ENCODE assay signal across 8 cellular contexts in genomic region chr1:226653311-226653921, GRCh38.
A peak's percentile ranks its signal among the peaks of the same experiment; 100 is the strongest.
DNase-seq lines count a peak whose midpoint lies in the region; ATAC-seq and TF ChIP-seq lines count a peak whose summit lies in the region.

No MANE protein-coding gene starts in this region.

- POLR2A ChIA-PET in MCF 10A (lab: Yijun Ruan, JAX) = interaction anchor here (0.6 to 2.3 kb wide), 3 partner anchors 10 to 170 kb away, joined by 3 to 8 read pairs (median 3); no protein-coding TSS in a partner anchor

- no peak overlapping the region for H3K4me3 ChIP-seq in mammary epithelial cell (replicated peaks in 1 of 3; ENCODE audit: insufficient read depth in 1 of 3, low read depth in 2 of 3, low read length in 3 of 3)
- H3K4me3 ChIP-seq in gastroesophageal sphincter = no peak overlapping the region

- no peaks in the 10 kb centered on the region for H3K79me2 ChIP-seq in mammary epithelial cell (ENCODE audit: insufficient read depth, low read length)

- dilution Hi-C loops in mammary epithelial cell (cut with HindIII; ENCODE audit: low sequenced_read_pairs) = no loop called here

- no peaks in the 10 kb centered on the region for H3K9me3 Mint-ChIP-seq in MCF 10A (ENCODE audit: unreplicated experiment)
- no peaks in the 10 kb centered on the region for H3K9me3 Mint-ChIP-seq in activated T-helper 1 cell treated with anti-CD3 and anti-CD28 coated beads, Interleukin-12 subunit alpha, Interleukin-12 subunit beta, Interleukin-2, Interleukin-4 antibody, amounts not matched to agents 30 ng/mL and 10 ng/mL and 1 ng/mL, durations not matched to agents 14 hours and 24 hours and 36 hours
- no peaks in the 10 kb centered on the region for H3K9me3 Mint-ChIP-seq in osteocyte (ENCODE audit: unreplicated experiment)

- no peak overlapping the region for H3K4me3 Mint-ChIP-seq in MCF 10A (ENCODE audit: unreplicated experiment)
- H3K4me3 Mint-ChIP-seq in activated T-helper 1 cell treated with anti-CD3 and anti-CD28 coated beads, Interleukin-12 subunit alpha, Interleukin-12 subunit beta, Interleukin-2, Interleukin-4 antibody, amounts not matched to agents 30 ng/mL and 10 ng/mL and 1 ng/mL, durations not matched to agents 14 hours and 24 hours and 36 hours = peak overlapping the region; percentile 81
- peak overlapping the region; percentile 48 for H3K4me3 Mint-ChIP-seq in osteocyte (ENCODE audit: unreplicated experiment)

- TF ChIP-seq POLR2A in gastroesophageal sphincter (IDR thresholded peaks at IDR 0.05) = no peak

- peaks cover 5% of the 10 kb centered on the region for H3K36me3 Mint-ChIP-seq in MCF 10A (ENCODE audit: insufficient read depth, unreplicated experiment)
- H3K36me3 Mint-ChIP-seq in activated T-helper 1 cell treated with anti-CD3 and anti-CD28 coated beads, Interleukin-12 subunit alpha, Interleukin-12 subunit beta, Interleukin-2, Interleukin-4 antibody, amounts not matched to agents 30 ng/mL and 10 ng/mL and 1 ng/mL, durations not matched to agents 14 hours and 24 hours and 36 hours (ENCODE audit: low read depth) = peaks cover 11% of the 10 kb centered on the region
- peaks cover 3% of the 10 kb centered on the region for H3K36me3 Mint-ChIP-seq in osteocyte (ENCODE audit: unreplicated experiment)

- peaks cover 26% of the 10 kb centered on the region for H3K4me1 Mint-ChIP-seq in MCF 10A (ENCODE audit: insufficient read depth, unreplicated experiment)
- H3K4me1 Mint-ChIP-seq in activated T-helper 1 cell treated with anti-CD3 and anti-CD28 coated beads, Interleukin-12 subunit alpha, Interleukin-12 subunit beta, Interleukin-2, Interleukin-4 antibody, amounts not matched to agents 30 ng/mL and 10 ng/mL and 1 ng/mL, durations not matched to agents 14 hours and 24 hours and 36 hours (ENCODE audit: low read depth) = peaks cover 25% of the 10 kb centered on the region
- H3K4me1 Mint-ChIP-seq in osteocyte (ENCODE audit: unreplicated experiment) = peaks cover 59% of the 10 kb centered on the region

- H2AFZ ChIP-seq in mammary epithelial cell (ENCODE audit: low read depth, low read length) = no peak overlapping the region

- WGBS in mammary epithelial cell (ENCODE audit: low coverage, missing lambda C conversion rate) = 87% methylated on average over 11 of the region's 11 CpGs
- 87% methylated on average over 5 of the region's 11 CpGs; no CpG with 5 or more reads in 1 of the 2 donors for WGBS in gastroesophageal sphincter (ENCODE audit: low coverage in 1 of 2), 2 donors

- CTCF ChIA-PET in MCF 10A (lab: Yijun Ruan, JAX) (interaction anchor here (0.6 to 6.2 kb wide), 7 partner anchors 10 to 94 kb away, joined by 3 to 54 read pairs (median 4); no protein-coding TSS in a partner anchor), mammary epithelial cell (lab: Charles Lee; ENCODE audit: low non-redundant PET) (no interaction called here)

- in situ Hi-C loops in mammary epithelial cell (cut with MboI; ENCODE audit: low sequenced_read_pairs in 2 of 2) = loop anchor here in 1 of 2 donors (10.0 kb wide), 1 partner anchor 171 kb away; no protein-coding TSS in a partner anchor

- H3K36me3 ChIP-seq in mammary epithelial cell (ENCODE audit: insufficient read depth, low read length) = no peaks in the 10 kb centered on the region
- peaks cover 0 to 5% of the 10 kb centered on the region in 2 donors for H3K36me3 ChIP-seq in gastroesophageal sphincter

- no peaks in the 10 kb centered on the region for H4K20me1 ChIP-seq in mammary epithelial cell (ENCODE audit: insufficient read depth, low read length)

- H3K27ac Mint-ChIP-seq in MCF 10A (ENCODE audit: low read depth, unreplicated experiment) = peak overlapping the region; percentile 36
- peak overlapping the region; percentile 94 for H3K27ac Mint-ChIP-seq in activated T-helper 1 cell treated with anti-CD3 and anti-CD28 coated beads, Interleukin-12 subunit alpha, Interleukin-12 subunit beta, Interleukin-2, Interleukin-4 antibody, amounts not matched to agents 30 ng/mL and 10 ng/mL and 1 ng/mL, durations not matched to agents 14 hours and 24 hours and 36 hours
- H3K27ac Mint-ChIP-seq in osteocyte (ENCODE audit: unreplicated experiment) = peak overlapping the region; percentile 89

- ATAC-seq in HG03378 (IDR thresholded peaks at IDR 0.05; ENCODE audit: unreplicated experiment) (peak; percentile 58), gastroesophageal sphincter (no peak)

- H3K9ac ChIP-seq in mammary epithelial cell (ENCODE audit: insufficient read depth, low read length) = no peak overlapping the region

- intact Hi-C loops in MCF 10A (cut with micrococcal nuclease) = no loop called here
- intact Hi-C loops in mammary epithelial cell (cut with micrococcal nuclease) = no loop called here
- intact Hi-C loops in activated T-helper 1 cell treated with anti-CD3 and anti-CD28 coated beads, Interleukin-12 subunit alpha, Interleukin-12 subunit beta, Interleukin-2, Interleukin-4 antibody, amounts not matched to agents 30 ng/mL and 10 ng/mL and 1 ng/mL, durations not matched to agents 14 hours and 24 hours and 36 hours (cut with micrococcal nuclease) = loop anchor here (1.0 kb wide), 3 partner anchors 10 to 22 kb away; no protein-coding TSS in a partner anchor

- no peak for TF ChIP-seq EP300 in gastroesophageal sphincter (IDR thresholded peaks at IDR 0.05)

- BruUV-seq in MCF 10A (replicated peaks; lab: Mats Ljungman, UMichigan) (no TSS peak), mammary epithelial cell (replicated peaks; lab: Mats Ljungman, UMichigan) (no TSS peak)

- DNase-seq in MCF 10A (ENCODE audit: unreplicated experiment) (no peak), mammary epithelial cell (no peak), osteocyte (ENCODE audit: extremely low spot score, unreplicated experiment) (no peak), NCI-H1417 treated with DMSO at 0.1 percent for 48 hours (lab: John Stamatoyannopoulos, UW) (no peak), HPDE6-E6E7 (ENCODE audit: extremely low spot score) (no peak)
- DNase-seq in activated T-helper 1 cell treated with anti-CD3 and anti-CD28 coated beads, Interleukin-12 subunit alpha, Interleukin-12 subunit beta, Interleukin-2, Interleukin-4 antibody, amounts not matched to agents 30 ng/mL and 10 ng/mL and 1 ng/mL, durations not matched to agents 14 hours and 24 hours and 36 hours (ENCODE audit: low spot score) = peak; percentile 40

- TF ChIP-seq CTCF in MCF 10A (IDR thresholded peaks at IDR 0.05; ENCODE audit: unreplicated experiment) = no peak
- no peak for TF ChIP-seq CTCF in mammary epithelial cell (conservative IDR thresholded peaks at IDR 0.05 in 1 of 2, IDR thresholded peaks at IDR 0.05 in 1 of 2; ENCODE audit: extremely low read depth in 1 of 2, insufficient read depth in 1 of 2, low read depth in 1 of 2, low read length in 2 of 2)
- TF ChIP-seq CTCF in osteocyte (IDR thresholded peaks at IDR 0.05) = no peak
- TF ChIP-seq CTCF in gastroesophageal sphincter (IDR thresholded peaks at IDR 0.05) = no peak

- H3K27ac ChIP-seq in mammary epithelial cell (ENCODE audit: insufficient read depth, low read depth, low read length) (no peak overlapping the region), gastroesophageal sphincter (peak overlapping the region in 1 of 4 donors; percentile 57)

- H3K27me3 Mint-ChIP-seq in MCF 10A (ENCODE audit: insufficient read depth, unreplicated experiment) (no peaks in the 10 kb centered on the region), osteocyte (ENCODE audit: unreplicated experiment) (no peaks in the 10 kb centered on the region)
- no peaks in the 10 kb centered on the region for H3K27me3 Mint-ChIP-seq in activated T-helper 1 cell treated with anti-CD3 and anti-CD28 coated beads, Interleukin-12 subunit alpha, Interleukin-12 subunit beta, Interleukin-2, Interleukin-4 antibody, amounts not matched to agents 30 ng/mL and 10 ng/mL and 1 ng/mL, durations not matched to agents 14 hours and 24 hours and 36 hours (ENCODE audit: insufficient read depth)

- H3K27me3 ChIP-seq in mammary epithelial cell (ENCODE audit: insufficient read depth, low read length) (no peaks in the 10 kb centered on the region), gastroesophageal sphincter (no peaks in the 10 kb centered on the region)

- no peak overlapping the region for H3K4me2 ChIP-seq in mammary epithelial cell (ENCODE audit: insufficient read depth, low read depth, low read length)

- H3K9me3 ChIP-seq in mammary epithelial cell (replicated peaks; ENCODE audit: insufficient read depth, low read length) = no peaks in the 10 kb centered on the region
- no peaks in the 10 kb centered on the region for H3K9me3 ChIP-seq in gastroesophageal sphincter

- peaks cover 25% of the 10 kb centered on the region for H3K4me1 ChIP-seq in mammary epithelial cell (ENCODE audit: insufficient read depth, low read length)
- peaks cover 0 to 61% (median 5%) of the 10 kb centered on the region in 3 donors for H3K4me1 ChIP-seq in gastroesophageal sphincter

Comparison
In these comparisons a context has a peak if more than half of its experiments do, and no peak if none do; other contexts are left out.
1. H3K27ac Mint-ChIP-seq: peak in every context shown above with its lines; median percentile 94 in activated T-helper 1 cell treated with anti-CD3 and anti-CD28 coated beads, Interleukin-12 subunit alpha, Interleukin-12 subunit beta, Interleukin-2, Interleukin-4 antibody, amounts not matched to agents 30 ng/mL and 10 ng/mL and 1 ng/mL, durations not matched to agents 14 hours and 24 hours and 36 hours; 89 in osteocyte; 36 in MCF 10A.